Comparison of ENCODE assay signal across 29 cellular contexts in the genomic region with DNA sequence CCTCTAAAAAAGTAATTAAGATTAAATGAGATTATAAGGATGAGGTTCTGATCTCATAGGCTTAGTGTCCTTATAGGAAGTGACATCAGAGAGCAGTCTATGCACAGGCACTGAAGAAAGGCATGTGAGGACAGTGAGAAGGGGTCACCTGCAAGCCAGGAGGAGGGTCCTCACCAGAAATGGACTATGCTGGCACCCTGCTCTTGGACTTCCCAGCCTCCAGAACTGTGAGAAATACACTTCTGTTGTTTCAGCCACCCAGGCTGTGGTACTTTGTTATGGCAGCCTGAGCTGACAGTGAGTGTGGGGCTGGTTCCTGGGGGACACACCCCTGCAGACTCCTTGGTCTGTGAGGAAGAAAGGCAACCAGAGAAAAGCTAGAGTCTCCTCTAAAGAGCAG.
"Had no signal": no experiment of that assay in that cellular context is flagged by ENCODE, and none has a peak within 500 bp of the region (broad histone marks: within the 10 kb centered on the region; RNA-seq: fewer than 3 reads in every experiment).

No MANE protein-coding gene starts in this region.

- H3K27me3 Mint-ChIP-seq: activated T-helper 17 cell treated with anti-CD3 and anti-CD28 coated beads, Interleukin-2, amount 50 U/mL, for 72 hours; dendritic cell treated with granulocyte-macrophage colony-stimulating factor and Interleukin-4, amounts not matched to agents 40 ng/mL and 50 ng/mL, for 4 days; type B pancreatic cell had no signal

- H3K4me3 ChIP-seq: esophagus muscularis mucosa, left ventricle myocardium inferior, pancreas, psoas muscle, uterus had no signal

- H3K27ac ChIP-seq: esophagus muscularis mucosa, left ventricle myocardium inferior, psoas muscle, WERI-Rb-1 had no signal

- H3K9me3 Mint-ChIP-seq: activated T-cell treated with anti-CD3 and anti-CD28 coated beads, Interleukin-2, amount 50 U/mL, for 4 hours; activated T-helper 17 cell treated with anti-CD3 and anti-CD28 coated beads, Interleukin-2, amount 50 U/mL, for 72 hours; dendritic cell treated with granulocyte-macrophage colony-stimulating factor and Interleukin-4, amounts not matched to agents 40 ng/mL and 50 ng/mL, for 4 days; endodermal cell; naive thymus-derived CD4-positive, alpha-beta T cell; T-helper 1 cell treated with Interleukin-12 subunit alpha and Interleukin-12 subunit beta and Interleukin-4 antibody, amounts not matched to agents 30 μg/mL and 1 μg/mL, for 36 hours; type B pancreatic cell had no signal

- H3K4me1 ChIP-seq: esophagus muscularis mucosa, left ventricle myocardium inferior, psoas muscle, uterus had no signal

- H3K9me3 ChIP-seq: esophagus muscularis mucosa, left ventricle myocardium inferior, pancreas, psoas muscle, uterus had no signal

- DNase-seq: activated CD4-positive, alpha-beta T cell treated with anti-CD3 and anti-CD28 coated beads for 48 hours; activated CD4-positive, alpha-beta T cell treated with anti-CD3 and anti-CD28 coated beads, Interleukin-2, amount 50 U/mL, for 48 hours; activated gamma-delta T cell treated with Interleukin-2 at 50 U/mL for 16 hours; activated naive CD4-positive, alpha-beta T cell treated with anti-CD3 and anti-CD28 coated beads, Interleukin-2, amount 50 U/mL, for 16 hours; activated T-cell treated with anti-CD3 and anti-CD28 coated beads, Interleukin-2, amount 50 U/mL, for 4 hours; amniotic stem cell; central memory CD4-positive, alpha-beta T cell; endodermal cell; foreskin melanocyte; islet precursor cell; left ventricle myocardium inferior; midbrain; naive thymus-derived CD4-positive, alpha-beta T cell; pancreas; psoas muscle; stimulated activated CD4-positive, alpha-beta T cell treated with anti-CD3 and anti-CD28 coated beads, Interleukin-15, amount 100 ng/mL, for 24 hours; stimulated activated CD4-positive, alpha-beta T cell treated with anti-CD3 and anti-CD28 coated beads, Interleukin-2, amount 100 ng/mL, for 24 hours; stimulated activated naive CD4-positive, alpha-beta T cell treated with Interleukin-2 at 50 U/mL for 16 hours; SW 1271; T1000; uterus; WERI-Rb-1 had no signal

- H3K27ac Mint-ChIP-seq: activated T-helper 17 cell treated with anti-CD3 and anti-CD28 coated beads, Interleukin-2, amount 50 U/mL, for 72 hours; dendritic cell treated with granulocyte-macrophage colony-stimulating factor and Interleukin-4, amounts not matched to agents 40 ng/mL and 50 ng/mL, for 4 days; endodermal cell; T-helper 1 cell treated with Interleukin-12 subunit alpha and Interleukin-12 subunit beta and Interleukin-4 antibody, amounts not matched to agents 30 μg/mL and 1 μg/mL, for 36 hours; type B pancreatic cell had no signal

- H3K36me3 ChIP-seq: esophagus muscularis mucosa, left ventricle myocardium inferior, pancreas, uterus, WERI-Rb-1 had no signal

- H3K4me3 Mint-ChIP-seq: activated T-cell treated with anti-CD3 and anti-CD28 coated beads, Interleukin-2, amount 50 U/mL, for 4 hours; activated T-helper 17 cell treated with anti-CD3 and anti-CD28 coated beads, Interleukin-2, amount 50 U/mL, for 72 hours; dendritic cell treated with granulocyte-macrophage colony-stimulating factor and Interleukin-4, amounts not matched to agents 40 ng/mL and 50 ng/mL, for 4 days; endodermal cell; naive thymus-derived CD4-positive, alpha-beta T cell; T-helper 1 cell treated with Interleukin-12 subunit alpha and Interleukin-12 subunit beta and Interleukin-4 antibody, amounts not matched to agents 30 μg/mL and 1 μg/mL, for 36 hours; type B pancreatic cell had no signal

- H3K27me3 ChIP-seq: esophagus muscularis mucosa, pancreas, uterus had no signal

- H3K36me3 Mint-ChIP-seq: type B pancreatic cell had no signal

- FAIRE-seq: astrocyte, pancreas had no signal

- ATAC-seq: activated CD4-positive, CD25-positive, alpha-beta regulatory T cell treated with anti-CD3 and anti-CD28 coated beads, Interleukin-2, amount 50 U/mL, for 24 hours; activated T-cell treated with anti-CD3 and anti-CD28 coated beads, Interleukin-2, amount 50 U/mL, for 4 hours; activated T-helper 17 cell treated with anti-CD3 and anti-CD28 coated beads, Interleukin-2, amount 50 U/mL, for 72 hours; naive thymus-derived CD4-positive, alpha-beta T cell; psoas muscle had no signal
